16 cellular contexts compared by ENCODE assay signal in the genomic region with DNA sequence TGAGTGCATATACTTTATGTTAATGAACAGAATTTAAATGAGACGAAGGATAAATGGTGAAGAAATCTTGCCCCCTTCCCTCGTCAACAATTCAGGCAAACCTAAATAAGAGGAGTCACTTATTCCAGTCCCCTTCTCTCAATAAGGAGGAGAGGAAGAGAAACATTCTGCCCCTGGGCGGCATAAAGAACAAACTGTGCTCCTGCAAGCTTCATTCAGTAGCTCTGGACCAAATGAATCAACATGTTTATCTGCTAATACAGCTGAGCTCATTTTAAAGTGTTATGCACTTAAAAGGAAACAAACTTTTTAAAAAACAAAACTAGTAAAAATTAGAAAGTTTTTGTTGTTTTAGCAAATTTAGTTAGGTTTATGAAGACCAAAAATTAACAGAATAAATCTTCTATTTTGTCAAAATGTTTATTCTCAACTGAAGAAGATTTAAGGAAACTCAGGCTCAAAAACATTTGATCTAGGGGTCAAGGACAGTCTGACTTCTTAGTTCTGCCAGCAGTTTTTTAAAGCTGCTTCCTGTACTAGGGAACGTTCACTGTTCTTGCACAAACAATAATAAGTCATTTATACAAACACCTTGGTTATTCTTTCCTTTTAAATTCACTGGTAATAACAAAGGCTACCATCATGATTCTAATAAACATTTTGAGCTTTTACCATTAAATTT. TPM values are rescaled to one million over a fixed set of nuclear protein-coding genes. Genes with fewer than 3 reads are reported as not detected.
DNase-seq lines count a peak whose midpoint lies in the region; ATAC-seq and TF ChIP-seq lines count a peak whose summit lies in the region.
"Had no signal": no experiment of that assay in that cellular context is flagged by ENCODE, and none has a peak within 500 bp of the region (broad histone marks: within the 10 kb centered on the region; RNA-seq: fewer than 3 reads in every experiment).

No MANE protein-coding gene starts in this region.

- CTCF ChIA-PET in A673 (lab: Charles Lee), result no interaction called here

- ATAC-seq in HG03469 (IDR thresholded peaks at IDR 0.05; ENCODE audit: unreplicated experiment), result no peak
- no peak for ATAC-seq in activated CD4-positive, CD25-positive, alpha-beta regulatory T cell treated with anti-CD3 and anti-CD28 coated beads, Interleukin-2, amount 50 U/mL, for 24 hours
- ATAC-seq: GM23338 had no signal

- no peak overlapping the region for H3K4ac ChIP-seq in mesenchymal stem cell (ENCODE audit: low read depth in 1 of 2, low read length in 2 of 2)

- H3K27me3 ChIP-seq in adrenal gland, result no peaks in the 10 kb centered on the region
- H3K27me3 ChIP-seq in mesenchymal stem cell (ENCODE audit: control insufficient read depth in 1 of 2, insufficient read depth in 1 of 2, low read length in 2 of 2), result no peaks in the 10 kb centered on the region
- H3K27me3 ChIP-seq in testis, result no peaks in the 10 kb centered on the region
- no peaks in the 10 kb centered on the region for H3K27me3 ChIP-seq in A673 (replicated peaks; ENCODE audit: insufficient read depth, low read depth, low read length, poor library complexity)
- H3K27me3 ChIP-seq in HAP-1 (ENCODE audit: low read depth), result no peaks in the 10 kb centered on the region
- H3K27me3 ChIP-seq: BLaER1 treated with 17β-estradiol and CSF1 and Interleukin-3, amounts not matched to agents 10 nM and 100 nM had no signal

- H3K36me3 ChIP-seq in adrenal gland (replicated peaks in 1 of 2) (no peaks in the 10 kb centered on the region), mesenchymal stem cell (ENCODE audit: control insufficient read depth in 1 of 2, insufficient read depth in 2 of 2, low read depth in 1 of 2, low read length in 2 of 2) (peaks cover 0 to 8% of the 10 kb centered on the region in 2 experiments), testis (ENCODE audit: low read depth, missing control alignments) (no peaks in the 10 kb centered on the region), A673 (ENCODE audit: insufficient read depth, low read length, poor library complexity, severe bottlenecking) (no peaks in the 10 kb centered on the region), HAP-1 (replicated peaks) (no peaks in the 10 kb centered on the region)

- no peak overlapping the region for H3K9ac ChIP-seq in mesenchymal stem cell (ENCODE audit: low read length)
- H3K9ac ChIP-seq: BLaER1 treated with 17β-estradiol and CSF1 and Interleukin-3, amounts not matched to agents 10 nM and 100 nM had no signal

- no peak overlapping the region for H2BK5ac ChIP-seq in mesenchymal stem cell (ENCODE audit: low read depth, low read length, poor library complexity, severe bottlenecking)

- BruUV-seq in A673 (replicated peaks; lab: Mats Ljungman, UMichigan), result no TSS peak

- DNase-seq in adrenal gland (peak in 5 of 7 donors; percentile 36 to 74 (median 42)), foreskin melanocyte (peak; percentile 20), mesenchymal stem cell (peak; percentile 58), testis (peak; percentile 72), A673 (ENCODE audit: low spot score) (no peak), HAP-1 (ENCODE audit: low spot score in 2 of 2) (no peak)
- DNase-seq: activated naive CD4-positive, alpha-beta T cell treated with anti-CD3 and anti-CD28 coated beads for 36 hours; Karpas-422; left cardiac atrium; NCI-H1694; NCI-H748 treated with DMSO at 0.1 percent for 48 hours; T-helper 9 cell had no signal

- no peak overlapping the region for H3K23ac ChIP-seq in mesenchymal stem cell (ENCODE audit: low read length in 2 of 2)

- H2BK120ac ChIP-seq in mesenchymal stem cell (ENCODE audit: low read depth, low read length), result no peak overlapping the region

- TF ChIP-seq CTCF in adrenal gland (IDR thresholded peaks at IDR 0.05) (no peak), testis (IDR thresholded peaks at IDR 0.05) (no peak), A673 (conservative IDR thresholded peaks at IDR 0.05; ENCODE audit: low read depth, low read length) (no peak)

- no peak overlapping the region for H4K91ac ChIP-seq in mesenchymal stem cell (ENCODE audit: low read length)

- H3K4me1 ChIP-seq in adrenal gland (replicated peaks in 1 of 2) (peaks cover 28 to 45% of the 10 kb centered on the region in 2 donors), mesenchymal stem cell (ENCODE audit: control insufficient read depth, insufficient read depth, low read depth, low read length) (no peaks in the 10 kb centered on the region), testis (peaks cover 34% of the 10 kb centered on the region), A673 (ENCODE audit: insufficient read depth, low read length, poor library complexity, severe bottlenecking) (no peaks in the 10 kb centered on the region), HAP-1 (peaks cover 9% of the 10 kb centered on the region)

- no peak overlapping the region for H2AFZ ChIP-seq in mesenchymal stem cell (ENCODE audit: low read depth, low read length)
- H2AFZ ChIP-seq: GM23338 had no signal

- H4K8ac ChIP-seq in mesenchymal stem cell (ENCODE audit: low read length), result no peak overlapping the region

- H2BK12ac ChIP-seq in mesenchymal stem cell (ENCODE audit: low read length in 2 of 2), result no peak overlapping the region

- H3K18ac ChIP-seq in mesenchymal stem cell (ENCODE audit: low read depth in 1 of 2, low read length in 2 of 2), result no peak overlapping the region

- no peak overlapping the region for H2AK5ac ChIP-seq in mesenchymal stem cell (ENCODE audit: low read length, severe bottlenecking)

- no peak overlapping the region for H3K4me2 ChIP-seq in mesenchymal stem cell (ENCODE audit: low read length, poor library complexity, severe bottlenecking)
- H3K4me2 ChIP-seq: GM23338 had no signal

- H3K79me1 ChIP-seq in mesenchymal stem cell (replicated peaks; ENCODE audit: low read length, poor library complexity, severe bottlenecking), result peaks cover 27% of the 10 kb centered on the region

- TF ChIP-seq POLR2A in adrenal gland (IDR thresholded peaks at IDR 0.05), result peak in 1 of 2 donors; percentile 42
- TF ChIP-seq POLR2A in testis (IDR thresholded peaks at IDR 0.05), result no peak

- intact Hi-C loops in adrenal gland (cut with DNase I), result no loop called here
- intact Hi-C loops in testis (cut with DNase I; ENCODE audit: low total_unique reads), result no loop called here
- intact Hi-C loops in A673 (cut with micrococcal nuclease; ENCODE audit: unreplicated experiment), result no loop called here

- POLR2A ChIA-PET in A673 (lab: Charles Lee; ENCODE audit: low non-redundant PET), result no interaction called here

- no peak overlapping the region for H2BK15ac ChIP-seq in mesenchymal stem cell (ENCODE audit: low read depth, poor library complexity, severe bottlenecking)

- 27 to 36% (median 29%) methylated on average over 4 of the region's 4 CpGs for WGBS in adrenal gland, 4 donors
- 0% methylated on average over 2 of the region's 4 CpGs for WGBS in mesenchymal stem cell
- WGBS in testis, 2 donors, result 23 to 31% methylated on average over 4 of the region's 4 CpGs

- peak overlapping the region in 1 of 4 donors; percentile 19 for H3K4me3 ChIP-seq in adrenal gland
- no peak overlapping the region for H3K4me3 ChIP-seq in mesenchymal stem cell (ENCODE audit: insufficient read depth in 1 of 2, low read depth in 1 of 2, low read length in 2 of 2)
- no peak overlapping the region for H3K4me3 ChIP-seq in testis
- no peak overlapping the region for H3K4me3 ChIP-seq in A673 (ENCODE audit: low read depth, low read length, poor library complexity, severe bottlenecking)
- H3K4me3 ChIP-seq in HAP-1, result no peak overlapping the region
- H3K4me3 ChIP-seq: BLaER1 treated with 17β-estradiol and CSF1 and Interleukin-3, amounts not matched to agents 10 nM and 100 nM; GM23338 had no signal

- H3K27ac ChIP-seq in adrenal gland (peak overlapping the region; percentile 29 to 77 (median 45)), mesenchymal stem cell (ENCODE audit: low read length, poor library complexity, severe bottlenecking) (no peak overlapping the region), testis (peak overlapping the region; percentile 35 to 86), A673 (ENCODE audit: low read depth, low read length, poor library complexity, severe bottlenecking) (no peak overlapping the region)
- H3K27ac ChIP-seq: BLaER1 treated with 17β-estradiol and CSF1 and Interleukin-3, amounts not matched to agents 10 nM and 100 nM had no signal

- H3K9me3 ChIP-seq in adrenal gland (replicated peaks in 1 of 3) (no peaks in the 10 kb centered on the region), mesenchymal stem cell (ENCODE audit: control insufficient read depth, low read length) (no peaks in the 10 kb centered on the region), testis (no peaks in the 10 kb centered on the region), A673 (ENCODE audit: low read depth, low read length, poor library complexity, severe bottlenecking) (no peaks in the 10 kb centered on the region), HAP-1 (no peaks in the 10 kb centered on the region)

- no peak overlapping the region for H3K14ac ChIP-seq in mesenchymal stem cell (ENCODE audit: low read length in 2 of 2)

- in situ Hi-C loops in HAP-1 (cut with MboI; ENCODE audit: low sequenced_read_pairs), result no loop called here

RNA-seq across cellular contexts. Expression of a gene that starts 58.3 kb away (rescaled TPM):
- total RNA-seq in adrenal gland (10 to 100 TPM; 30.9 to 82.3 (median 44.9) TPM), testis (10 to 100 TPM; 61.8 to 70.9 TPM), A673 (2021) (14.4 and 17.2 TPM in 2 replicates)
- polyA plus RNA-seq in adrenal gland (10 to 100 TPM; 11.4 to 25.4 (median 19.7) TPM), testis (ENCODE audit: insufficient read depth, low read depth, low replicate concordance) (32.3 TPM)
- 32.9 TPM for polyA plus RNA-seq in mesenchymal stem cell (2013, experiment 1 of 2)
- polyA plus RNA-seq in mesenchymal stem cell (2013, experiment 2 of 2), result 34.8 TPM

Comparison
In these comparisons a context has a peak if more than half of its experiments do, and no peak if none do; other contexts are left out.
1. DNase-seq: peak in adrenal gland (5 of 7), foreskin melanocyte (single experiment), mesenchymal stem cell (single experiment) and testis (single experiment); none in A673 (single experiment) and HAP-1 (0 of 2).
2. H3K27ac ChIP-seq: peak in adrenal gland (5 of 5) and testis (2 of 2); none in mesenchymal stem cell (single experiment) and A673 (single experiment).